Comparison of ENCODE assay signal across 24 cellular contexts in the genomic region with DNA sequence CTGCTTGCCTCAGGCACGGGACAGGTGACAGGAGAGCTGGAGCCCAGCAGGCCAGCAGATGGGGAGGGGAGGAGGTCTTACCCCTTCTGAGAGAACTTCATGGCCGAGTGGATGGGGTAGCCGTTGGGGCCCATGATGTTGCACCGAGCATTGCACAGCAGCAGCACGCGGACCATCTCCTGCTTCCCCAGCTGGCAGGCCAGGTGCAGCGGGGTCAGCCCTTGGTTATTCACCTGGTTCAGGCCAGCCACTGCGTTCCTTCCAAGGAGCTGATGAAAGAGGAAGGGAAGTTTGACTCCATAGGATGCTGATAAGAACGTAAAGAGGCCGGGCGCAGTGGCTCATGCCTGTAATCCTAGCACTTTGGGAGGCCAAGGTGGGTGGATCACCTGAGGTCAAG. TPM values are rescaled to one million over a fixed set of nuclear protein-coding genes. Genes with fewer than 3 reads are reported as not detected.
"Had no signal": no experiment of that assay in that cellular context is flagged by ENCODE, and none has a peak within 500 bp of the region (broad histone marks: within the 10 kb centered on the region; RNA-seq: fewer than 3 reads in every experiment).

No MANE protein-coding gene starts in this region.

- H3K9me3 Mint-ChIP-seq: activated B cell treated with CpG ODN at 0.5 μM for 24 hours; activated T-cell treated with anti-CD3 and anti-CD28 coated beads, Interleukin-2, amount 50 U/mL, for 72 hours; brain; nephron progenitor cell; T-helper 2 cell treated with Interferon-gamma antibody and Interleukin-4, amounts not matched to agents 5 μg/mL and 100 μg/mL, for 36 hours had no signal

- ATAC-seq: activated CD4-positive, alpha-beta T cell treated with anti-CD3 and anti-CD28 coated beads for 36 hours; activated T-cell treated with anti-CD3 and anti-CD28 coated beads, Interleukin-2, amount 50 U/mL, for 72 hours; mucosa of descending colon had no signal

- DNase-seq: activated B cell treated with CpG ODN at 0.5 μM for 24 hours; activated CD4-positive, alpha-beta T cell treated with anti-CD3 and anti-CD28 coated beads for 36 hours; activated CD4-positive, alpha-beta T cell treated with anti-CD3 and anti-CD28 coated beads, Interleukin-2, amount 50 U/mL, for 4 hours; activated effector memory CD4-positive, alpha-beta T cell treated with Interleukin-2 at 50 U/mL for 16 hours; activated naive CD4-positive, alpha-beta T cell treated with Interleukin-2 at 50 U/mL for 16 hours; activated T-cell treated with anti-CD3 and anti-CD28 coated beads for 4 hours; activated T-cell treated with anti-CD3 and anti-CD28 coated beads, Interleukin-2, amount 50 U/mL, for 72 hours; foreskin fibroblast; hippocampal formation; left ventricle myocardium inferior; mesendoderm; nephron progenitor cell; ovary; spleen; stimulated activated naive CD4-positive, alpha-beta T cell; T-helper 1 cell had no signal

- H3K27me3 Mint-ChIP-seq: activated B cell treated with CpG ODN at 0.5 μM for 24 hours; activated CD4-positive, alpha-beta T cell treated with anti-CD3 and anti-CD28 coated beads for 36 hours; activated naive CD8-positive, alpha-beta T cell; brain; progenitor cell of endocrine pancreas had no signal

- H3K4me3 Mint-ChIP-seq: activated B cell treated with CpG ODN at 0.5 μM for 24 hours; activated CD4-positive, alpha-beta T cell treated with anti-CD3 and anti-CD28 coated beads for 36 hours; activated naive CD8-positive, alpha-beta T cell; activated T-cell treated with anti-CD3 and anti-CD28 coated beads, Interleukin-2, amount 50 U/mL, for 72 hours; brain; nephron progenitor cell; T-helper 2 cell treated with Interferon-gamma antibody and Interleukin-4, amounts not matched to agents 5 μg/mL and 100 μg/mL, for 36 hours had no signal

- H3K4me1 Mint-ChIP-seq: activated B cell treated with CpG ODN at 0.5 μM for 24 hours, brain had no signal

- H3K27ac Mint-ChIP-seq: activated B cell treated with CpG ODN at 0.5 μM for 24 hours; activated CD4-positive, alpha-beta T cell treated with anti-CD3 and anti-CD28 coated beads for 36 hours; activated naive CD8-positive, alpha-beta T cell; activated T-cell treated with anti-CD3 and anti-CD28 coated beads, Interleukin-2, amount 50 U/mL, for 72 hours; brain; progenitor cell of endocrine pancreas; T-helper 2 cell treated with Interferon-gamma antibody and Interleukin-4, amounts not matched to agents 5 μg/mL and 100 μg/mL, for 36 hours had no signal

RNA-seq across cellular contexts. Expression of a gene that starts 29.4 kb away (rescaled TPM):
- total RNA-seq: ascending aorta had no signal

RNA-seq across cellular contexts. Expression of a gene that starts 55.9 kb away (rescaled TPM):
- total RNA-seq: activated B cell treated with CpG ODN at 0.5 μM for 24 hours; activated CD4-positive, alpha-beta T cell treated with anti-CD3 and anti-CD28 coated beads for 36 hours; activated T-cell treated with anti-CD3 and anti-CD28 coated beads, Interleukin-2, amount 50 U/mL, for 72 hours; ascending aorta; endothelial cell of umbilical vein; left ventricle myocardium inferior; mucosa of descending colon; renal cortical epithelial cell had no signal
